In genomic region chr11:108647701-108648527, GRCh38 we compare ENCODE assay signal across 8 cellular contexts. TPM values are rescaled to one million over a fixed set of nuclear protein-coding genes. Genes with fewer than 3 reads are reported as not detected.
DNase-seq lines count a peak whose midpoint lies in the region; ATAC-seq and TF ChIP-seq lines count a peak whose summit lies in the region.

No MANE protein-coding gene starts in this region.

- no peak overlapping the region for H2AK5ac ChIP-seq in neuronal stem cell (ENCODE audit: low read depth, low read length)

- no peak overlapping the region for H3K23ac ChIP-seq in neuronal stem cell (ENCODE audit: low read depth, low read length, poor library complexity)

- no peaks in the 10 kb centered on the region for H3K9me3 Mint-ChIP-seq in activated T-helper 1 cell treated with anti-CD3 and anti-CD28 coated beads, Interleukin-12 subunit alpha, Interleukin-12 subunit beta, Interleukin-2, Interleukin-4 antibody, amounts not matched to agents 30 ng/mL and 10 ng/mL and 1 ng/mL, durations not matched to agents 14 hours and 24 hours and 36 hours

- no peak overlapping the region for H3K4me3 ChIP-seq in Jurkat, Clone E6-1 (ENCODE audit: low read length)
- H3K4me3 ChIP-seq in Panc1 (ENCODE audit: low read depth in 2 of 2, low read length in 2 of 2), result no peak overlapping the region
- H3K4me3 ChIP-seq in neuronal stem cell (ENCODE audit: low read length in 2 of 2), result no peak overlapping the region
- H3K4me3 ChIP-seq in suprapubic skin, result no peak overlapping the region

- WGBS in neuronal stem cell (ENCODE audit: extremely low coverage in 2 of 2, insufficient read length in 2 of 2, insufficient replicate concordance in 1 of 2), 2 donors, result no CpG with 5 or more reads among the region's 9 CpGs
- 34% methylated on average over 9 of the region's 9 CpGs for WGBS in suprapubic skin

- H3K27ac ChIP-seq in Panc1 (ENCODE audit: low read length), result no peak overlapping the region
- no peak overlapping the region for H3K27ac ChIP-seq in neuronal stem cell (replicated peaks; ENCODE audit: low read length)
- peak overlapping the region; percentile 75 for H3K27ac ChIP-seq in suprapubic skin

- H3K4me1 ChIP-seq in Panc1 (ENCODE audit: control insufficient read depth, insufficient read depth, low read length) (no peaks in the 10 kb centered on the region), neuronal stem cell (ENCODE audit: control insufficient read depth in 2 of 2, insufficient read depth in 1 of 2, low read depth in 1 of 2, low read length in 2 of 2) (peaks cover 0 to 1% of the 10 kb centered on the region in 2 donors), suprapubic skin (peaks cover 5% of the 10 kb centered on the region)

- peak overlapping the region; percentile 79 for H2AFZ ChIP-seq in neuronal stem cell (ENCODE audit: low read length)

- H2BK120ac ChIP-seq in neuronal stem cell (ENCODE audit: low read depth, low read length), result no peak overlapping the region

- H3K36me3 ChIP-seq in Panc1 (ENCODE audit: control insufficient read depth, insufficient read depth, low read length) (no peaks in the 10 kb centered on the region), neuronal stem cell (replicated peaks in 1 of 2; ENCODE audit: control insufficient read depth in 2 of 2, insufficient read depth in 2 of 2, low read length in 2 of 2) (no peaks in the 10 kb centered on the region), suprapubic skin (no peaks in the 10 kb centered on the region)

- in situ Hi-C loops in Panc1 (cut with HindIII; ENCODE audit: low pct_unique_long_range_greater_than_20kb, low sequenced_read_pairs), result no loop called here

- ATAC-seq in GM21423 (IDR thresholded peaks at IDR 0.05; ENCODE audit: unreplicated experiment) (peak; percentile 92), Panc1 (peak; percentile 96)

- TF ChIP-seq EP300 in suprapubic skin (IDR thresholded peaks at IDR 0.05), result no peak

- intact Hi-C loops in Panc1 (cut with micrococcal nuclease; ENCODE audit: unreplicated experiment), result loop anchor here (10.0 kb wide), 1 partner anchor 303 kb away; no protein-coding TSS in a partner anchor
- intact Hi-C loops in activated T-helper 1 cell treated with anti-CD3 and anti-CD28 coated beads, Interleukin-12 subunit alpha, Interleukin-12 subunit beta, Interleukin-2, Interleukin-4 antibody, amounts not matched to agents 30 ng/mL and 10 ng/mL and 1 ng/mL, durations not matched to agents 14 hours and 24 hours and 36 hours (cut with micrococcal nuclease), result loop anchor here (1.0 to 5.0 kb wide), 7 partner anchors 55 to 640 kb away; partner anchors contain the start of genes ACAT1, C11orf65, CUL5 and EXPH5

- no peak overlapping the region for H2BK5ac ChIP-seq in neuronal stem cell (ENCODE audit: low read length)

- POLR2A ChIA-PET in Panc1 (lab: Charles Lee), result interaction anchor here (0.6 kb wide), 1 partner anchor 527 kb away, joined by 3 read pairs; no protein-coding TSS in a partner anchor

- H3K4me1 Mint-ChIP-seq in activated T-helper 1 cell treated with anti-CD3 and anti-CD28 coated beads, Interleukin-12 subunit alpha, Interleukin-12 subunit beta, Interleukin-2, Interleukin-4 antibody, amounts not matched to agents 30 ng/mL and 10 ng/mL and 1 ng/mL, durations not matched to agents 14 hours and 24 hours and 36 hours (ENCODE audit: low read depth), result no peaks in the 10 kb centered on the region

- H3K79me1 ChIP-seq in neuronal stem cell (ENCODE audit: low read depth, low read length), result no peaks in the 10 kb centered on the region

- no peak overlapping the region for H4K8ac ChIP-seq in neuronal stem cell (ENCODE audit: low read depth, low read length)

- H3K9me3 ChIP-seq in Panc1 (ENCODE audit: control insufficient read depth, insufficient read depth, low read depth, low read length) (no peaks in the 10 kb centered on the region), neuronal stem cell (replicated peaks in 1 of 2; ENCODE audit: control insufficient read depth in 2 of 2, insufficient read depth in 1 of 2, low read depth in 1 of 2, low read length in 2 of 2) (peaks cover 0 to 5% of the 10 kb centered on the region in 2 donors), suprapubic skin (no peaks in the 10 kb centered on the region)

- peak; percentile 93 for TF ChIP-seq CTCF in Panc1 (IDR thresholded peaks at IDR 0.05)
- peak; percentile 67 to 71 for TF ChIP-seq CTCF in suprapubic skin (IDR thresholded peaks at IDR 0.05)

- DNase-seq in D341Med (ENCODE audit: low spot score) (peak; percentile 73), Panc1 (ENCODE audit: low read depth, low spot score) (peak; percentile 67), fibroblast of the conjunctiva (ENCODE audit: low read depth) (peak; percentile 80), neuronal stem cell (ENCODE audit: low spot score) (peak; percentile 66), suprapubic skin (ENCODE audit: low spot score in 2 of 2) (peak; percentile 85 to 92)
- peak; percentile 61 for DNase-seq in Jurkat, Clone E6-1 (ENCODE audit: low read depth, low spot score)
- peak; percentile 47 for DNase-seq in activated T-helper 1 cell treated with anti-CD3 and anti-CD28 coated beads, Interleukin-12 subunit alpha, Interleukin-12 subunit beta, Interleukin-2, Interleukin-4 antibody, amounts not matched to agents 30 ng/mL and 10 ng/mL and 1 ng/mL, durations not matched to agents 14 hours and 24 hours and 36 hours (ENCODE audit: low spot score)

- peaks cover 4% of the 10 kb centered on the region for H3K27me3 Mint-ChIP-seq in activated T-helper 1 cell treated with anti-CD3 and anti-CD28 coated beads, Interleukin-12 subunit alpha, Interleukin-12 subunit beta, Interleukin-2, Interleukin-4 antibody, amounts not matched to agents 30 ng/mL and 10 ng/mL and 1 ng/mL, durations not matched to agents 14 hours and 24 hours and 36 hours (ENCODE audit: insufficient read depth)

- no peak for TF ChIP-seq POLR2A in suprapubic skin (IDR thresholded peaks at IDR 0.05)

- H3K4ac ChIP-seq in neuronal stem cell (ENCODE audit: low read length), result no peak overlapping the region

- no peak overlapping the region for H3K27ac Mint-ChIP-seq in activated T-helper 1 cell treated with anti-CD3 and anti-CD28 coated beads, Interleukin-12 subunit alpha, Interleukin-12 subunit beta, Interleukin-2, Interleukin-4 antibody, amounts not matched to agents 30 ng/mL and 10 ng/mL and 1 ng/mL, durations not matched to agents 14 hours and 24 hours and 36 hours

- CTCF ChIA-PET in Panc1 (lab: Charles Lee), result no interaction called here

- no TSS peak for BruUV-seq in Panc1 (replicated peaks; lab: Mats Ljungman, UMichigan)

- H3K36me3 Mint-ChIP-seq in activated T-helper 1 cell treated with anti-CD3 and anti-CD28 coated beads, Interleukin-12 subunit alpha, Interleukin-12 subunit beta, Interleukin-2, Interleukin-4 antibody, amounts not matched to agents 30 ng/mL and 10 ng/mL and 1 ng/mL, durations not matched to agents 14 hours and 24 hours and 36 hours (ENCODE audit: low read depth), result no peaks in the 10 kb centered on the region

- H3K18ac ChIP-seq in neuronal stem cell (ENCODE audit: low read length), result peak overlapping the region; percentile 66

- no peak overlapping the region for H3K9ac ChIP-seq in neuronal stem cell (ENCODE audit: low read depth, low read length, poor library complexity)

- H3K4me2 ChIP-seq in neuronal stem cell (ENCODE audit: insufficient read depth, low read length, poor library complexity, severe bottlenecking), result no peak overlapping the region

- H4K91ac ChIP-seq in neuronal stem cell (ENCODE audit: low read depth, low read length, poor library complexity), result no peak overlapping the region

- H2BK15ac ChIP-seq in neuronal stem cell (ENCODE audit: low read length), result no peak overlapping the region

- H3K27me3 ChIP-seq in Panc1 (ENCODE audit: control insufficient read depth, insufficient read depth, low read length), result no peaks in the 10 kb centered on the region
- H3K27me3 ChIP-seq in neuronal stem cell (ENCODE audit: control insufficient read depth in 3 of 3, insufficient read depth in 3 of 3, low read depth in 1 of 3, low read length in 3 of 3), result peaks cover 0 to 2% (median 0%) of the 10 kb centered on the region in 3 experiments
- no peaks in the 10 kb centered on the region for H3K27me3 ChIP-seq in suprapubic skin

- H2BK12ac ChIP-seq in neuronal stem cell (ENCODE audit: low read length), result no peak overlapping the region

- H3K14ac ChIP-seq in neuronal stem cell (ENCODE audit: low read length), result no peak overlapping the region

- H3K4me3 Mint-ChIP-seq in activated T-helper 1 cell treated with anti-CD3 and anti-CD28 coated beads, Interleukin-12 subunit alpha, Interleukin-12 subunit beta, Interleukin-2, Interleukin-4 antibody, amounts not matched to agents 30 ng/mL and 10 ng/mL and 1 ng/mL, durations not matched to agents 14 hours and 24 hours and 36 hours, result no peak overlapping the region

RNA-seq across cellular contexts. Expression of gene DDX10, which starts 17.0 kb away (rescaled TPM):
- 37.0 TPM for polyA plus RNA-seq in Jurkat, Clone E6-1 (2012; ENCODE audit: insufficient read depth, insufficient read length)
- total RNA-seq in Panc1 (2021; ENCODE audit: unreplicated experiment) (48.8 TPM), suprapubic skin (10 to 100 TPM; 21.9 to 30.7 (median 27.2) TPM)
- 16.1 TPM for polyA plus RNA-seq in Panc1 (2012; ENCODE audit: insufficient read length)
- total RNA-seq in activated T-helper 1 cell treated with anti-CD3 and anti-CD28 coated beads, Interleukin-12 subunit alpha, Interleukin-12 subunit beta, Interleukin-2, Interleukin-4 antibody, amounts not matched to agents 30 ng/mL and 10 ng/mL and 1 ng/mL, durations not matched to agents 14 hours and 24 hours and 36 hours, result 68.4 and 68.8 TPM in 2 replicates
- polyA plus RNA-seq in neuronal stem cell (2013, experiment 1 of 2), result 67.3 TPM
- polyA plus RNA-seq in neuronal stem cell (2013, experiment 2 of 2), result 71.8 TPM

RNA-seq across cellular contexts. Expression of gene EXPH5, which starts 54.3 kb away (rescaled TPM):
- polyA plus RNA-seq in Jurkat, Clone E6-1 (2012; ENCODE audit: insufficient read depth, insufficient read length), result 0.27 TPM
- total RNA-seq in Panc1 (2021; ENCODE audit: unreplicated experiment) (0.85 TPM), suprapubic skin (100 to 1,000 TPM; 120 to 232 (median 149) TPM)
- 0.04 TPM for polyA plus RNA-seq in Panc1 (2012; ENCODE audit: insufficient read length)
- 0.56 and 0.65 TPM in 2 replicates for total RNA-seq in activated T-helper 1 cell treated with anti-CD3 and anti-CD28 coated beads, Interleukin-12 subunit alpha, Interleukin-12 subunit beta, Interleukin-2, Interleukin-4 antibody, amounts not matched to agents 30 ng/mL and 10 ng/mL and 1 ng/mL, durations not matched to agents 14 hours and 24 hours and 36 hours
- polyA plus RNA-seq in neuronal stem cell (2013, experiment 1 of 2), result 0.24 TPM
- polyA plus RNA-seq in neuronal stem cell (2013, experiment 2 of 2), result 0.21 TPM

Comparison
In these comparisons a context has a peak if more than half of its experiments do, and no peak if none do; other contexts are left out.
1. RNA of gene EXPH5, which starts 54.3 kb away (total RNA-seq): 120 to 232 TPM in suprapubic skin; 0.85 TPM in Panc1 (single experiment) and 0.56 to 0.65 TPM in activated T-helper 1 cell treated with anti-CD3 and anti-CD28 coated beads, Interleukin-12 subunit alpha, Interleukin-12 subunit beta, Interleukin-2, Interleukin-4 antibody, amounts not matched to agents 30 ng/mL and 10 ng/mL and 1 ng/mL, durations not matched to agents 14 hours and 24 hours and 36 hours; every median in the first group is over 10 times any median in the second.
2. Peak in every context shown above with its lines, with median percentiles within 50 percentile points of each other: DNase-seq.